In the genomic region with DNA sequence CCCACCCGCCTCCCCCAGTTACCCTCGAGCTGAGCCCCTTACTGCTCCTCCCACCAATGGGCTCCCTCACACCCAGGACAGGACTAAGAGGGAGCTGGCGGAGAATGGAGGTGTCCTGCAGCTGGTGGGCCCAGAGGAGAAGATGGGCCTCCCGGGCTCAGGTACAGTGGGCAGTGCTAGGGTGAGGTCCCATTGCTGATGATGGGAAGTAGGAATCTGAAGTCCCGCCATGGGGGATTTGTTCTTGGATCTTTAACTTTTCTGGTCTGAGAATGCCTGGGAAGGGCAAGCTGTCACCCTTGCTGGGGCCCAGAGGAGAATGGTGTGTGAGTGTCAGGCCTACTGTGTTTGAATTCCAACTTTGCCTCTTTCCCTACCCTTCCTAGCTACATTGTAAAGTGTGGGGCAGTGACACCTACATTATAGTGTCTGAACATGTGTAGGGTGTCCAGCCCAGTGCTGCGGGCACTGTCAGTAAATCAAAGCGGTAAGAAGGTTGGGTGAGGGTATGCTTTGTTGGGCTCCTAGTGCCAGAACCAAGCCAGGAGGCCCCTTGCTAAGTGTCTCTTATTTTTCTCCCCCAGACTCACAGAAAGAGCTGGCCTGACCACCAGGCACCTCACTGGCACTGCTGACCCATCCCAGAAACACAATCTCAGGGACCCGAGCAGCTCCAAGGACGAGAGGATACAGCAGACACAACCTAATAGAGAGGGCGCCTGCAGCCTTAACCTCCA, we compare ENCODE assay signal across 1 cellular context.
TF ChIP-seq lines count a peak whose summit lies in the region.

No MANE protein-coding gene starts in this region.

TF ChIP-seq in GM12878, 131 proteins besides CTCF, POLR2A, EP300 and RAD21:
- TF ChIP-seq, protein P1, sequence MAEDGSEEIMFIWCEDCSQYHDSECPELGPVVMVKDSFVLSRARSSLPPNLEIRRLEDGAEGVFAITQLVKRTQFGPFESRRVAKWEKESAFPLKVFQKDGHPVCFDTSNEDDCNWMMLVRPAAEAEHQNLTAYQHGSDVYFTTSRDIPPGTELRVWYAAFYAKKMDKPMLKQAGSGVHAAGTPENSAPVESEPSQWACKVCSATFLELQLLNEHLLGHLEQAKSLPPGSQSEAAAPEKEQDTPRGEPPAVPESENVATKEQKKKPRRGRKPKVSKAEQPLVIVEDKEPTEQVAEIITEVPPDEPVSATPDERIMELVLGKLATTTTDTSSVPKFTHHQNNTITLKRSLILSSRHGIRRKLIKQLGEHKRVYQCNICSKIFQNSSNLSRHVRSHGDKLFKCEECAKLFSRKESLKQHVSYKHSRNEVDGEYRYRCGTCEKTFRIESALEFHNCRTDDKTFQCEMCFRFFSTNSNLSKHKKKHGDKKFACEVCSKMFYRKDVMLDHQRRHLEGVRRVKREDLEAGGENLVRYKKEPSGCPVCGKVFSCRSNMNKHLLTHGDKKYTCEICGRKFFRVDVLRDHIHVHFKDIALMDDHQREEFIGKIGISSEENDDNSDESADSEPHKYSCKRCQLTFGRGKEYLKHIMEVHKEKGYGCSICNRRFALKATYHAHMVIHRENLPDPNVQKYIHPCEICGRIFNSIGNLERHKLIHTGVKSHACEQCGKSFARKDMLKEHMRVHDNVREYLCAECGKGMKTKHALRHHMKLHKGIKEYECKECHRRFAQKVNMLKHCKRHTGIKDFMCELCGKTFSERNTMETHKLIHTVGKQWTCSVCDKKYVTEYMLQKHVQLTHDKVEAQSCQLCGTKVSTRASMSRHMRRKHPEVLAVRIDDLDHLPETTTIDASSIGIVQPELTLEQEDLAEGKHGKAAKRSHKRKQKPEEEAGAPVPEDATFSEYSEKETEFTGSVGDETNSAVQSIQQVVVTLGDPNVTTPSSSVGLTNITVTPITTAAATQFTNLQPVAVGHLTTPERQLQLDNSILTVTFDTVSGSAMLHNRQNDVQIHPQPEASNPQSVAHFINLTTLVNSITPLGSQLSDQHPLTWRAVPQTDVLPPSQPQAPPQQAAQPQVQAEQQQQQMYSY (CRISPR knock-in tag; IDR thresholded peaks at IDR 0.05), result no peak
- 0 out of 2 replicates have a peak, but pooled peaks have one; percentile 27 for TF ChIP-seq FOXM1 (IDR thresholded peaks at IDR 0.05; ENCODE audit: low read depth, low read length)
